ENCODE assay signal across 24 cellular contexts in genomic region chr2:15265889-15266288, GRCh38.
"Had no signal": no experiment of that assay in that cellular context is flagged by ENCODE, and none has a peak within 500 bp of the region (broad histone marks: within the 10 kb centered on the region; RNA-seq: fewer than 3 reads in every experiment).

No MANE protein-coding gene starts in this region.

- DNase-seq: dermis blood vessel endothelial cell; effector memory CD4-positive, alpha-beta T cell; esophagus squamous epithelium; foreskin melanocyte; glutamatergic neuron; heart right ventricle; hippocampal formation; left cardiac atrium; left lung; mesenchymal stem cell; mucosa of descending colon; naive B cell; stimulated activated CD4-positive, alpha-beta T cell treated with anti-CD3 and anti-CD28 coated beads, Interleukin-2, amount 100 ng/mL, for 48 hours; stimulated activated CD8-positive, alpha-beta memory T cell treated with anti-CD3 and anti-CD28 coated beads, Interleukin-4, amount 100 ng/mL, for 48 hours; stimulated activated naive CD4-positive, alpha-beta T cell; substantia nigra; testis; tibial artery had no signal

- H3K9me3 Mint-ChIP-seq: mesothelial cell of epicardium; naive B cell; natural killer cell treated with Interleukin-12 subunit alpha and Interleukin-12 subunit beta and Interleukin-15 and Interleukin-18, amount 100 ng/mL, for 72 hours; neural progenitor cell; type B pancreatic cell had no signal

- H3K36me3 Mint-ChIP-seq: neural progenitor cell had no signal

- H3K27ac Mint-ChIP-seq: mesothelial cell of epicardium; natural killer cell treated with Interleukin-12 subunit alpha and Interleukin-12 subunit beta and Interleukin-15 and Interleukin-18, amount 100 ng/mL, for 72 hours; neural progenitor cell; progenitor cell of endocrine pancreas; type B pancreatic cell had no signal

- H3K4me3 Mint-ChIP-seq: mesothelial cell of epicardium; naive B cell; natural killer cell treated with Interleukin-12 subunit alpha and Interleukin-12 subunit beta and Interleukin-15 and Interleukin-18, amount 100 ng/mL, for 72 hours; neural progenitor cell; type B pancreatic cell had no signal

- ATAC-seq: heart right ventricle; left cardiac atrium; left lung; mucosa of descending colon; natural killer cell treated with Interleukin-12 subunit alpha and Interleukin-12 subunit beta and Interleukin-15 and Interleukin-18, amount 100 ng/mL, for 72 hours; sciatic nerve had no signal

- H3K4me1 Mint-ChIP-seq: mesothelial cell of epicardium, naive B cell had no signal

- H3K27me3 Mint-ChIP-seq: naive B cell; natural killer cell treated with Interleukin-12 subunit alpha and Interleukin-12 subunit beta and Interleukin-15 and Interleukin-18, amount 100 ng/mL, for 72 hours; progenitor cell of endocrine pancreas; type B pancreatic cell had no signal
